Comparison of ENCODE assay signal across 21 cellular contexts in the genomic region with DNA sequence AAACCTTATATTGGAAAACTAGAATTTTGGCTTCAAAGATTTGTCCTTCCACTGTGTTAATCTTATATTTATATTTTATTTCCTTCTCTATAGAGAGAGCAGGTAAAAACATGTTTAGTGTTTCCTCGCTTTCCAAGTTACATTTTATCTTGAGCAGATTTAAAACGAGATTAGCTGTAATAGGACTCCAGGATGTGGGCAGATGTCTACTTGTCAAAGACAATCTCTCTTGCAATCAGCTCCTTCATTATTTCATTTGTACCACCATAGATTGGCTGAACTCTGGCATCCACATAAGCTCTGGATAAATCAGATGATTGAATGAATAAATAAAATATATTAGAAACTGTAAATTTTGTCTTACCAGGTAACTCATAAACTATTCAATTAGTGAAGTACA. TPM values are rescaled to one million over a fixed set of nuclear protein-coding genes. Genes with fewer than 3 reads are reported as not detected.
DNase-seq lines count a peak whose midpoint lies in the region; FAIRE-seq and TF ChIP-seq lines count a peak whose summit lies in the region.
"Had no signal": no experiment of that assay in that cellular context is flagged by ENCODE, and none has a peak within 500 bp of the region (broad histone marks: within the 10 kb centered on the region; RNA-seq: fewer than 3 reads in every experiment).

No MANE protein-coding gene starts in this region.

- H4K20me1 ChIP-seq in Loucy (ENCODE audit: insufficient read depth, low read length, poor library complexity, severe bottlenecking), result no peaks in the 10 kb centered on the region
- no peaks in the 10 kb centered on the region for H4K20me1 ChIP-seq in SK-N-SH (ENCODE audit: insufficient read depth)
- no peaks in the 10 kb centered on the region for H4K20me1 ChIP-seq in keratinocyte (ENCODE audit: control insufficient read depth, extremely low read depth, insufficient read depth, low read length)
- H4K20me1 ChIP-seq: BLaER1 had no signal

- H3K4me3 ChIP-seq in Loucy (ENCODE audit: low read length, poor library complexity, severe bottlenecking), result no peak overlapping the region
- no peak overlapping the region for H3K4me3 ChIP-seq in SK-N-SH (ENCODE audit: low read depth in 2 of 2, low read length in 1 of 2)
- no peak overlapping the region for H3K4me3 ChIP-seq in keratinocyte (ENCODE audit: control insufficient read depth in 2 of 3, extremely low read depth in 1 of 3, insufficient read depth in 2 of 3, low read depth in 1 of 3, low read length in 3 of 3)
- H3K4me3 ChIP-seq in transverse colon, result no peak overlapping the region
- H3K4me3 ChIP-seq: BLaER1, GM12878, GM23338, SJCRH30 had no signal

- FAIRE-seq in keratinocyte (lab: Jason Lieb, UNC), result peak; percentile 59
- FAIRE-seq: GM12878, GM18507, GM19239 had no signal

- no peak for TF ChIP-seq RAD21 in SK-N-SH (IDR thresholded peaks at IDR 0.05; ENCODE audit: low read length)

- no peak for TF ChIP-seq CTCF in Loucy (conservative IDR thresholded peaks at IDR 0.05; ENCODE audit: low read length)
- no peak for TF ChIP-seq CTCF in SK-N-SH (IDR thresholded peaks at IDR 0.05)
- no peak for TF ChIP-seq CTCF in keratinocyte (optimal IDR thresholded peaks at IDR 0.05 in 1 of 3, IDR thresholded peaks at IDR 0.05 in 1 of 3, conservative IDR thresholded peaks at IDR 0.05 in 1 of 3; ENCODE audit: extremely low read depth in 1 of 3, insufficient read depth in 2 of 3, low read length in 3 of 3)
- TF ChIP-seq CTCF in transverse colon (IDR thresholded peaks at IDR 0.05), result no peak

- intact Hi-C loops in transverse colon (cut with DNase I; ENCODE audit: low total_unique reads), result no loop called here

- no peak for TF ChIP-seq POLR2A in transverse colon (IDR thresholded peaks at IDR 0.05)

- no peak overlapping the region for H2AFZ ChIP-seq in Loucy (ENCODE audit: low read length)
- H2AFZ ChIP-seq in SK-N-SH (ENCODE audit: low read depth), result no peak overlapping the region
- H2AFZ ChIP-seq in keratinocyte (ENCODE audit: control insufficient read depth, low read length), result peak overlapping the region; percentile 91
- H2AFZ ChIP-seq: GM23338 had no signal

- H3K36me3 ChIP-seq in Loucy (ENCODE audit: insufficient read depth, low read length) (no peaks in the 10 kb centered on the region), SK-N-SH (replicated peaks in 1 of 2; ENCODE audit: control insufficient read depth in 1 of 2, insufficient read depth in 2 of 2, low read length in 1 of 2) (no peaks in the 10 kb centered on the region), keratinocyte (ENCODE audit: control insufficient read depth in 2 of 2, extremely low read depth in 1 of 2, insufficient read depth in 2 of 2, low read length in 2 of 2) (no peaks in the 10 kb centered on the region), transverse colon (no peaks in the 10 kb centered on the region)
- H3K36me3 ChIP-seq: BLaER1, SJCRH30 had no signal

- H3K9ac ChIP-seq in Loucy (ENCODE audit: low read depth, low read length, poor library complexity, severe bottlenecking), result no peak overlapping the region
- no peak overlapping the region for H3K9ac ChIP-seq in SK-N-SH
- no peak overlapping the region for H3K9ac ChIP-seq in keratinocyte (ENCODE audit: control insufficient read depth, extremely low read depth, insufficient read depth, low read length)
- H3K9ac ChIP-seq: BLaER1 had no signal

- no peaks in the 10 kb centered on the region for H3K9me1 ChIP-seq in keratinocyte (ENCODE audit: control insufficient read depth, extremely low read depth, insufficient read depth, low read length)

- POLR2A ChIA-PET in SK-N-SH (lab: Yijun Ruan, JAX), result no interaction called here

- H3K4me2 ChIP-seq in Loucy (ENCODE audit: low read depth, low read length, poor library complexity, severe bottlenecking), result peak overlapping the region; percentile 54
- H3K4me2 ChIP-seq in SK-N-SH, result no peak overlapping the region
- peak overlapping the region; percentile 46 for H3K4me2 ChIP-seq in keratinocyte (ENCODE audit: control insufficient read depth, extremely low read depth, insufficient read depth, low read depth, low read length)
- H3K4me2 ChIP-seq: BLaER1, GM23338 had no signal

- H3K9me2 ChIP-seq in Loucy (replicated peaks; ENCODE audit: low read depth, low read length) (no peaks in the 10 kb centered on the region), SK-N-SH (no peaks in the 10 kb centered on the region; the same call in 1 of the 2 replicates)

- H3F3A ChIP-seq in Loucy (ENCODE audit: low read depth), result no peaks in the 10 kb centered on the region; the same call in 1 of the 2 replicates
- H3F3A ChIP-seq in SK-N-SH (replicated peaks; ENCODE audit: insufficient read depth), result no peaks in the 10 kb centered on the region

- CTCF ChIA-PET in SK-N-SH (lab: Yijun Ruan, JAX), result interaction anchor here (1.7 kb wide), 2 partner anchors 11 to 211 kb away, joined by 5 read pairs; no protein-coding TSS in a partner anchor

- dilution Hi-C loops in keratinocyte (cut with MboI; ENCODE audit: extremely low pct_ligation_motif_present, low sequenced_read_pairs), result no loop called here

- H3K27ac ChIP-seq in SK-N-SH (ENCODE audit: low read depth in 2 of 2, low read length in 1 of 2), result no peak overlapping the region
- H3K27ac ChIP-seq in keratinocyte (ENCODE audit: control insufficient read depth, insufficient read depth, low read length), result no peak overlapping the region
- no peak overlapping the region for H3K27ac ChIP-seq in transverse colon
- H3K27ac ChIP-seq: BLaER1, SJCRH30 had no signal

- DNase-seq in DMS 273 treated with DMSO at 0.1 percent for 48 hours (lab: John Stamatoyannopoulos, UW) (peak; percentile 18), SK-N-SH (no peak), keratinocyte (ENCODE audit: low read depth, low spot score) (no peak), transverse colon (no peak), COLO668 (lab: John Stamatoyannopoulos, UW; ENCODE audit: unreplicated experiment) (no peak), SIG-M5 (lab: John Stamatoyannopoulos, UW) (no peak)
- DNase-seq: DMS53, NCI-H2107, NCI-H510A treated with DMSO at 0.1 percent for 48 hours, T-cell had no signal

- in situ Hi-C loops in transverse colon (cut with MboI; ENCODE audit: low pct_ligation_motif_present in 1 of 4, low pct_unique_long_range_greater_than_20kb in 1 of 4, low sequenced_read_pairs in 3 of 4), result no loop called here

- H3K27me3 ChIP-seq in Loucy (ENCODE audit: insufficient read depth, low read length, poor library complexity, severe bottlenecking), result no peaks in the 10 kb centered on the region
- H3K27me3 ChIP-seq in SK-N-SH (ENCODE audit: insufficient read depth), result no peaks in the 10 kb centered on the region
- H3K27me3 ChIP-seq in keratinocyte (ENCODE audit: control insufficient read depth, extremely low read depth, insufficient read depth, low read length), result no peaks in the 10 kb centered on the region
- H3K27me3 ChIP-seq in transverse colon, result peaks cover 4% of the 10 kb centered on the region
- H3K27me3 ChIP-seq: BLaER1, SJCRH30 had no signal

- H3K79me2 ChIP-seq in Loucy (ENCODE audit: insufficient read depth, low read length), result no peaks in the 10 kb centered on the region
- no peaks in the 10 kb centered on the region for H3K79me2 ChIP-seq in SK-N-SH (ENCODE audit: insufficient read depth)
- no peaks in the 10 kb centered on the region for H3K79me2 ChIP-seq in keratinocyte (ENCODE audit: control insufficient read depth, insufficient read depth, low read length)

- WGBS in SK-N-SH (ENCODE audit: low lambda C conversion rate), result 15% methylated on average over 2 of the region's 2 CpGs
- WGBS in transverse colon (ENCODE audit: low coverage in 1 of 2), 2 donors, result 50 to 56% methylated on average over 2 of the region's 2 CpGs

- peaks cover 14% of the 10 kb centered on the region for H3K4me1 ChIP-seq in Loucy (ENCODE audit: insufficient read depth, low read length, poor library complexity, severe bottlenecking)
- H3K4me1 ChIP-seq in SK-N-SH (ENCODE audit: control insufficient read depth in 1 of 2, insufficient read depth in 2 of 2, low read depth in 1 of 2, low read length in 1 of 2), result no peaks in the 10 kb centered on the region; a peak in 1 of 4 replicates
- peaks cover 8% of the 10 kb centered on the region for H3K4me1 ChIP-seq in keratinocyte (ENCODE audit: control insufficient read depth, extremely low read depth, insufficient read depth, low read length)
- H3K4me1 ChIP-seq in transverse colon, result peaks cover 0 to 11% (median 3%) of the 10 kb centered on the region in 4 donors
- H3K4me1 ChIP-seq: BLaER1 had no signal

- no peaks in the 10 kb centered on the region for H3K9me3 ChIP-seq in Loucy (ENCODE audit: insufficient read depth, low read depth, low read length)
- no peaks in the 10 kb centered on the region for H3K9me3 ChIP-seq in SK-N-SH
- no peaks in the 10 kb centered on the region for H3K9me3 ChIP-seq in keratinocyte (ENCODE audit: control insufficient read depth, low read depth, low read length)
- peaks cover 13 to 16% of the 10 kb centered on the region in 2 donors for H3K9me3 ChIP-seq in transverse colon

- TF ChIP-seq EP300 in SK-N-SH (IDR thresholded peaks at IDR 0.05; ENCODE audit: borderline replicate concordance in 1 of 2, low read depth in 1 of 2, low read length in 1 of 2) (no peak; a peak in 1 of 4 replicates), transverse colon (IDR thresholded peaks at IDR 0.05; ENCODE audit: low read depth) (no peak)

RNA-seq across cellular contexts. Expression of gene KANSL1L, which starts 17.5 kb away (rescaled TPM):
- polyA plus RNA-seq in SK-N-SH (2012; rRNA removed), result 5.5 and 7.9 TPM in 2 replicates
- polyA plus RNA-seq in SK-N-SH (2012; cell fraction: cytosol; rRNA removed), result 6.4 and 6.6 TPM in 2 replicates
- polyA plus RNA-seq in SK-N-SH (2012; cell fraction: nucleus; rRNA removed), result 6.3 and 16.7 TPM in 2 replicates
- polyA plus RNA-seq in keratinocyte, result 2.1 to 4.7 TPM (median 3.2 TPM) in 3 replicates
- 8.7 TPM for polyA plus RNA-seq in keratinocyte (2011; ENCODE audit: low read depth)
- polyA plus RNA-seq in keratinocyte (2011; cell fraction: cytosol; rRNA removed), result 1.1 and 3.5 TPM in 2 replicates
- 7.8 and 9.3 TPM in 2 replicates for polyA plus RNA-seq in keratinocyte (2011; cell fraction: nucleus; rRNA removed)
- 1.4 and 5.5 TPM in 2 replicates for polyA plus RNA-seq in keratinocyte (2012; ENCODE audit: low replicate concordance)
- polyA minus RNA-seq in keratinocyte, result 2.5 to 5.6 TPM (median 2.8 TPM) in 3 replicates
- polyA minus RNA-seq in keratinocyte (2011; cell fraction: cytosol; rRNA and poly(A)+ RNA removed), result 2.7 TPM
- 5.4 and 7.0 TPM in 2 replicates for polyA minus RNA-seq in keratinocyte (2011; cell fraction: nucleus; rRNA and poly(A)+ RNA removed)
- total RNA-seq in transverse colon, result 10 to 100 TPM; 13.7 to 43.8 (median 25.5) TPM

RNA-seq across cellular contexts. Expression of gene ACADL, which starts 36.5 kb away (rescaled TPM):
- polyA plus RNA-seq in SK-N-SH (2012; rRNA removed), result not detected in 2 replicates
- not detected in 2 replicates for polyA plus RNA-seq in SK-N-SH (2012; cell fraction: cytosol; rRNA removed)
- 0.04 TPM in 1 of 2 replicates, not detected in the other for polyA plus RNA-seq in SK-N-SH (2012; cell fraction: nucleus; rRNA removed)
- 0.03 to 0.17 TPM (median 0.10 TPM) in 3 replicates for polyA plus RNA-seq in keratinocyte
- polyA plus RNA-seq in keratinocyte (2011; ENCODE audit: low read depth), result 0.35 TPM
- polyA plus RNA-seq in keratinocyte (2011; cell fraction: cytosol; rRNA removed), result 0.06 and 0.17 TPM in 2 replicates
- polyA plus RNA-seq in keratinocyte (2011; cell fraction: nucleus; rRNA removed), result 0.28 and 0.31 TPM in 2 replicates
- 0.07 TPM in 1 of 2 replicates, not detected in the other for polyA plus RNA-seq in keratinocyte (2012; ENCODE audit: low replicate concordance)
- polyA minus RNA-seq in keratinocyte, result 0.35 TPM in 1 of 3 replicates, not detected in the others
- polyA minus RNA-seq in keratinocyte (2011; cell fraction: cytosol; rRNA and poly(A)+ RNA removed), result not detected
- polyA minus RNA-seq in keratinocyte (2011; cell fraction: nucleus; rRNA and poly(A)+ RNA removed), result not detected in 2 replicates
- 1 to 10 TPM in 2 of 4 donors, under 1 TPM in 1, not detected in 1; 0.41 to 1.5 (median 1.3) TPM for total RNA-seq in transverse colon
- total RNA-seq: GM12878, GM23338, HT1080, OCI-LY7, RPMI7951, T-cell had no signal
- polyA plus RNA-seq: AG04450, GM12878 had no signal
